5 cellular contexts compared by ENCODE assay signal in the genomic region with DNA sequence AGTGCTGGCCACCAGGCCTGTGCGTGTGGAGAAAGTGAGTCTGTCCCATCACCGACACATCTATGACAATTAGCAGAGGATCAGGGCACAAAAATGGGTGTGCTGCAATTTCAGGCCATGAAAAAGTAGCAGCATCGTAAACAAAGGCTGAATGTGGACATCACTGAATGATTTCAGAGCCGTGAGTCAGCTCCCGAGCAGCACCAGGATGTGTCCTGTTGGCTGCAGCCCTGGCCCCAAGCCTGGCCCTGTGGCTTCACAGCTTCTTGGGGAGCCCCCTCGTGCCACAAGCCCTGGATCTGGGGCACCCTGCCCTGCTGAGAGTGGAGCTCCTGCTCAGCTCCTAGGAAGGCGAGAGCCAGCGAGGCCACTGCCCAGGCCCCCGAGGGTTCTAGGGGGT. TPM values are rescaled to one million over a fixed set of nuclear protein-coding genes. Genes with fewer than 3 reads are reported as not detected.
"Had no signal": no experiment of that assay in that cellular context is flagged by ENCODE, and none has a peak within 500 bp of the region (broad histone marks: within the 10 kb centered on the region; RNA-seq: fewer than 3 reads in every experiment).

No MANE protein-coding gene starts in this region.

RNA-seq across cellular contexts. Expression of gene PRODH, which starts 20.5 kb away (rescaled TPM):
- total RNA-seq: natural killer cell; natural killer cell treated with Interleukin-12 subunit alpha and Interleukin-12 subunit beta and Interleukin-15 and Interleukin-18, amount 100 ng/mL, for 72 hours; osteoblast; pulmonary artery endothelial cell had no signal
- polyA plus RNA-seq: smooth muscle cell had no signal
